ENCODE assay signal across 27 cellular contexts in genomic region chr2:12219761-12220160, GRCh38.
"Had no signal": no experiment of that assay in that cellular context is flagged by ENCODE, and none has a peak within 500 bp of the region (broad histone marks: within the 10 kb centered on the region; RNA-seq: fewer than 3 reads in every experiment).

No MANE protein-coding gene starts in this region.

- FAIRE-seq: frontal cortex had no signal

- ATAC-seq: activated CD4-positive, alpha-beta T cell treated with anti-CD3 and anti-CD28 coated beads for 36 hours; activated naive CD4-positive, alpha-beta T cell treated with anti-CD3 and anti-CD28 coated beads, Interleukin-2, amount 50 U/mL, for 72 hours; activated T-cell treated with anti-CD3 and anti-CD28 coated beads, Interleukin-2, amount 50 U/mL, for 72 hours; heart left ventricle had no signal

- H3K27me3 ChIP-seq: ascending aorta, breast epithelium, cardiac muscle cell, heart left ventricle had no signal

- H3K4me3 ChIP-seq: ascending aorta, breast epithelium, cardiac muscle cell, coronary artery, dorsolateral prefrontal cortex, heart left ventricle had no signal

- DNase-seq: activated CD4-positive, alpha-beta memory T cell treated with anti-CD3 and anti-CD28 coated beads for 36 hours; activated CD4-positive, alpha-beta T cell treated with anti-CD3 and anti-CD28 coated beads for 36 hours; activated CD4-positive, alpha-beta T cell treated with anti-CD3 and anti-CD28 coated beads, Interleukin-2, amount 10 ng/mL, durations not matched to agents 24 days and 14 days; activated CD4-positive, CD25-positive, alpha-beta regulatory T cell; activated CD4-positive, CD25-positive, alpha-beta regulatory T cell treated with anti-CD3 and anti-CD28 coated beads, Interleukin-2, amount 50 U/mL, for 72 hours; activated CD8-positive, alpha-beta memory T cell treated with anti-CD3 and anti-CD28 coated beads, Interleukin-2, amount 50 U/mL, for 48 hours; activated gamma-delta T cell; activated naive CD4-positive, alpha-beta T cell; activated naive CD4-positive, alpha-beta T cell treated with anti-CD3 and anti-CD28 coated beads, Interleukin-2, amount 10 ng/mL, durations not matched to agents 7 days and 5 days; activated naive CD8-positive, alpha-beta T cell treated with anti-CD3 and anti-CD28 coated beads, Interleukin-2, amount 10 ng/mL, durations not matched to agents 7 days and 5 days; activated T-cell treated with anti-CD3 and anti-CD28 coated beads for 4 hours; activated T-cell treated with anti-CD3 and anti-CD28 coated beads, Interleukin-2, amount 50 U/mL, for 24 hours; activated T-cell treated with anti-CD3 and anti-CD28 coated beads, Interleukin-2, amount 50 U/mL, for 72 hours; central memory CD4-positive, alpha-beta T cell; dorsolateral prefrontal cortex; effector memory CD4-positive, alpha-beta T cell; erythroblast; foreskin fibroblast; heart left ventricle had no signal

- H3K4me1 ChIP-seq: ascending aorta, breast epithelium had no signal

- H3K27me3 Mint-ChIP-seq: activated CD4-positive, alpha-beta memory T cell treated with anti-CD3 and anti-CD28 coated beads for 36 hours; activated CD4-positive, alpha-beta T cell treated with anti-CD3 and anti-CD28 coated beads for 36 hours; activated CD4-positive, alpha-beta T cell treated with anti-CD3 and anti-CD28 coated beads, Interleukin-2, amount 10 ng/mL, durations not matched to agents 24 days and 14 days; activated naive CD4-positive, alpha-beta T cell treated with anti-CD3 and anti-CD28 coated beads, Interleukin-2, amount 10 ng/mL, durations not matched to agents 7 days and 5 days; activated T-cell treated with anti-CD3 and anti-CD28 coated beads, Interleukin-2, amount 50 U/mL, for 24 hours; dendritic cell treated with granulocyte-macrophage colony-stimulating factor and Interleukin-4, amounts not matched to agents 40 ng/mL and 50 ng/mL, for 4 days had no signal

- H3K36me3 Mint-ChIP-seq: activated naive CD8-positive, alpha-beta T cell treated with anti-CD3 and anti-CD28 coated beads, Interleukin-2, amount 10 ng/mL, durations not matched to agents 7 days and 5 days had no signal

- H3K27ac Mint-ChIP-seq: activated CD4-positive, alpha-beta memory T cell treated with anti-CD3 and anti-CD28 coated beads for 36 hours; activated CD4-positive, alpha-beta T cell treated with anti-CD3 and anti-CD28 coated beads for 36 hours; activated CD4-positive, alpha-beta T cell treated with anti-CD3 and anti-CD28 coated beads, Interleukin-2, amount 10 ng/mL, durations not matched to agents 24 days and 14 days; activated naive CD4-positive, alpha-beta T cell treated with anti-CD3 and anti-CD28 coated beads, Interleukin-2, amount 50 U/mL, for 72 hours; activated naive CD8-positive, alpha-beta T cell treated with anti-CD3 and anti-CD28 coated beads, Interleukin-2, amount 10 ng/mL, durations not matched to agents 7 days and 5 days; activated T-cell treated with anti-CD3 and anti-CD28 coated beads, Interleukin-2, amount 50 U/mL, for 24 hours; activated T-cell treated with anti-CD3 and anti-CD28 coated beads, Interleukin-2, amount 50 U/mL, for 72 hours; brain; dendritic cell treated with granulocyte-macrophage colony-stimulating factor and Interleukin-4, amounts not matched to agents 40 ng/mL and 50 ng/mL, for 4 days had no signal

- H3K4me3 Mint-ChIP-seq: activated CD4-positive, alpha-beta memory T cell treated with anti-CD3 and anti-CD28 coated beads for 36 hours; activated CD4-positive, alpha-beta T cell treated with anti-CD3 and anti-CD28 coated beads for 36 hours; activated CD4-positive, alpha-beta T cell treated with anti-CD3 and anti-CD28 coated beads, Interleukin-2, amount 10 ng/mL, durations not matched to agents 24 days and 14 days; activated naive CD4-positive, alpha-beta T cell treated with anti-CD3 and anti-CD28 coated beads, Interleukin-2, amount 10 ng/mL, durations not matched to agents 7 days and 5 days; activated naive CD8-positive, alpha-beta T cell treated with anti-CD3 and anti-CD28 coated beads, Interleukin-2, amount 10 ng/mL, durations not matched to agents 7 days and 5 days; activated T-cell treated with anti-CD3 and anti-CD28 coated beads, Interleukin-2, amount 50 U/mL, for 24 hours; activated T-cell treated with anti-CD3 and anti-CD28 coated beads, Interleukin-2, amount 50 U/mL, for 72 hours; brain; dendritic cell treated with granulocyte-macrophage colony-stimulating factor and Interleukin-4, amounts not matched to agents 40 ng/mL and 50 ng/mL, for 4 days had no signal

- H3K36me3 ChIP-seq: ascending aorta, breast epithelium, cardiac muscle cell, heart left ventricle had no signal

- H3K4me1 Mint-ChIP-seq: activated CD4-positive, alpha-beta T cell treated with anti-CD3 and anti-CD28 coated beads for 36 hours; activated CD4-positive, alpha-beta T cell treated with anti-CD3 and anti-CD28 coated beads, Interleukin-2, amount 10 ng/mL, durations not matched to agents 24 days and 14 days; activated naive CD4-positive, alpha-beta T cell treated with anti-CD3 and anti-CD28 coated beads, Interleukin-2, amount 10 ng/mL, durations not matched to agents 7 days and 5 days; activated naive CD8-positive, alpha-beta T cell treated with anti-CD3 and anti-CD28 coated beads, Interleukin-2, amount 10 ng/mL, durations not matched to agents 7 days and 5 days had no signal

- H3K27ac ChIP-seq: ascending aorta, breast epithelium, cardiac muscle cell, coronary artery, dorsolateral prefrontal cortex, heart left ventricle had no signal
